In the genomic region with DNA sequence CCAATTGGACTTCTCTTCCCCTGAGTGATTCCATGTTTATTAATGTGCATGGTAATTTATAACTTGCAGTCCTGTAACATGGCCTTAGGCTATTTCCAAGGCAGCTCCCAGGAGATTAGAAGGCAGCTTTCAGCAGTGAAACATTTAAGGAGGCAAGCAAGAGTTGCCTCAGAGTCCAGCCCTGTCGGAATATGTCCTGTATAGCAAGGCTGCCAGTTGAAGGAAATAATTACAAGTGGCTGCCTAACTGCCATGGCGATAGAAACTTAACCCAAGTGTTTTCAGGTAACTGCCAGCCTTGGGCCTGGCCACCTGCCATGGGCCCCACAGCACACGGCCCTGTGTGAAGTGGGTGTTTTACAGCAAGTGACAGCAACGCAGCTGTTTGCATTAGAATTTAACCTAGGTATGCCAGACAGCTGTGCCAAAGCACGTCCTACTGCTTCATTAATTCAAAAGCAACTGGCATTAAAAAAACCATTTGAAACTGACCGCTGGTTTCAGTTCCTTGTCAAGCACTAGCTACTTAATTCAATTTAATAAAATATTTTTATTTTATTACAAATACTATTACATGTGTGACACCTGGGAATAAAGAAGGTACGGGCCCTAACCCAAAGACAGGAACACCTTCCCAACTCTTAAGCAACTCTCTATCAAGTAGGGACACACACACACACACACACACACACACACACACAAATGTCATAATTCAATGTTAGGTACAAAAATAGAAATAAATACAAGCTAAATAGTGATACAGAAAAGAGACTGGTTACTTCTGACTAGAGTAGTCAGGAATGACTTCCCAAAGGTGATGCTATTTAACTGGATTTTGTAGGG, we compare ENCODE assay signal across 9 cellular contexts.
DNase-seq lines count a peak whose midpoint lies in the region; ATAC-seq and TF ChIP-seq lines count a peak whose summit lies in the region.
"Had no signal": no experiment of that assay in that cellular context is flagged by ENCODE, and none has a peak within 500 bp of the region (broad histone marks: within the 10 kb centered on the region; RNA-seq: fewer than 3 reads in every experiment).

No MANE protein-coding gene starts in this region.

- WGBS in mammary epithelial cell (ENCODE audit: low coverage, missing lambda C conversion rate) = 37% methylated on average over 7 of the region's 7 CpGs

- H3K9me3 Mint-ChIP-seq in stimulated activated effector memory CD8-positive, alpha-beta T cell treated with anti-CD3 and anti-CD28 coated beads, Interleukin-12 subunit alpha, Interleukin-12 subunit beta, amount 100 ng/mL, for 72 hours = no peaks in the 10 kb centered on the region
- H3K9me3 Mint-ChIP-seq: stimulated activated naive CD8-positive, alpha-beta T cell treated with anti-CD3 and anti-CD28 coated beads, Interleukin-15, Interleukin-2, amounts not matched to agents 100 ng/mL and 50 ng/mL, for 24 hours had no signal

- H3K79me2 ChIP-seq in MM.1S (ENCODE audit: low read length) = no peaks in the 10 kb centered on the region
- no peaks in the 10 kb centered on the region for H3K79me2 ChIP-seq in mammary epithelial cell (ENCODE audit: insufficient read depth, low read length)

- peak; percentile 93 for ATAC-seq in GM19463 (IDR thresholded peaks at IDR 0.05; ENCODE audit: unreplicated experiment)
- ATAC-seq in gastrocnemius medialis = peak; percentile 60 to 61
- ATAC-seq in GM21737 (IDR thresholded peaks at IDR 0.05; ENCODE audit: unreplicated experiment) = no peak
- ATAC-seq in stimulated activated effector memory CD8-positive, alpha-beta T cell treated with anti-CD3 and anti-CD28 coated beads, Interleukin-12 subunit alpha, Interleukin-12 subunit beta, amount 100 ng/mL, for 72 hours = no peak

- dilution Hi-C loops in mammary epithelial cell (cut with HindIII; ENCODE audit: low sequenced_read_pairs) = no loop called here

- H3K27me3 ChIP-seq in MM.1S (replicated peaks; ENCODE audit: insufficient read depth, low read length) = no peaks in the 10 kb centered on the region
- no peaks in the 10 kb centered on the region for H3K27me3 ChIP-seq in mammary epithelial cell (ENCODE audit: insufficient read depth, low read length)
- no peaks in the 10 kb centered on the region for H3K27me3 ChIP-seq in gastrocnemius medialis

- H3K4me3 ChIP-seq in MM.1S (ENCODE audit: low read length) (no peak overlapping the region), mammary epithelial cell (replicated peaks in 1 of 3; ENCODE audit: insufficient read depth in 1 of 3, low read depth in 2 of 3, low read length in 3 of 3) (no peak overlapping the region), gastrocnemius medialis (peak overlapping the region in 3 of 4 donors; percentile 30 to 39 (median 30))

- no TSS peak for BruUV-seq in mammary epithelial cell (replicated peaks; lab: Mats Ljungman, UMichigan)

- intact Hi-C loops in mammary epithelial cell (cut with micrococcal nuclease) (no loop called here), gastrocnemius medialis (cut with DNase I; ENCODE audit: low total_unique reads) (loop anchor here (1.0 to 5.0 kb wide), 4 partner anchors 13 to 285 kb away; a partner anchor contains a TSS)

- DNase-seq in MM.1S (peak; percentile 93), mammary epithelial cell (no peak), gastrocnemius medialis (peak in 1 of 2 donors; percentile 50), NCI-H1694 (lab: John Stamatoyannopoulos, UW) (no peak), NCI-H1436 (lab: John Stamatoyannopoulos, UW) (no peak)
- DNase-seq in stimulated activated effector memory CD8-positive, alpha-beta T cell treated with anti-CD3 and anti-CD28 coated beads, Interleukin-12 subunit alpha, Interleukin-12 subunit beta, amount 100 ng/mL, for 72 hours (ENCODE audit: low spot score in 2 of 2) = no peak

- H3K9me2 ChIP-seq in MM.1S (replicated peaks; ENCODE audit: insufficient read depth, low read length) = no peaks in the 10 kb centered on the region

- no peak overlapping the region for H3K27ac Mint-ChIP-seq in stimulated activated effector memory CD8-positive, alpha-beta T cell treated with anti-CD3 and anti-CD28 coated beads, Interleukin-12 subunit alpha, Interleukin-12 subunit beta, amount 100 ng/mL, for 72 hours
- H3K27ac Mint-ChIP-seq: stimulated activated naive CD8-positive, alpha-beta T cell treated with anti-CD3 and anti-CD28 coated beads, Interleukin-15, Interleukin-2, amounts not matched to agents 100 ng/mL and 50 ng/mL, for 24 hours had no signal

- peaks cover 19% of the 10 kb centered on the region for H3F3A ChIP-seq in MM.1S (ENCODE audit: insufficient read depth, low read length)

- H2AFZ ChIP-seq in MM.1S (ENCODE audit: low read length) (0 out of 2 replicates have a peak overlapping the region, but pooled peaks have one; percentile 6), mammary epithelial cell (ENCODE audit: low read depth, low read length) (peak overlapping the region; percentile 65)

- H3K4me3 Mint-ChIP-seq in stimulated activated effector memory CD8-positive, alpha-beta T cell treated with anti-CD3 and anti-CD28 coated beads, Interleukin-12 subunit alpha, Interleukin-12 subunit beta, amount 100 ng/mL, for 72 hours = no peak overlapping the region
- H3K4me3 Mint-ChIP-seq: stimulated activated naive CD8-positive, alpha-beta T cell treated with anti-CD3 and anti-CD28 coated beads, Interleukin-15, Interleukin-2, amounts not matched to agents 100 ng/mL and 50 ng/mL, for 24 hours had no signal

- H3K4me1 ChIP-seq in MM.1S (ENCODE audit: low read length) (peaks cover 56% of the 10 kb centered on the region), mammary epithelial cell (ENCODE audit: insufficient read depth, low read length) (peaks cover 8% of the 10 kb centered on the region), gastrocnemius medialis (peaks cover 29 to 30% of the 10 kb centered on the region in 2 donors)

- H4K20me1 ChIP-seq in MM.1S (ENCODE audit: insufficient read depth, low read length) (no peaks in the 10 kb centered on the region), mammary epithelial cell (ENCODE audit: insufficient read depth, low read length) (no peaks in the 10 kb centered on the region)

- peak overlapping the region; percentile 50 for H3K4me2 ChIP-seq in MM.1S (ENCODE audit: low read depth, low read length)
- H3K4me2 ChIP-seq in mammary epithelial cell (ENCODE audit: insufficient read depth, low read depth, low read length) = no peak overlapping the region

- H3K9ac ChIP-seq in MM.1S (ENCODE audit: low read length) = no peak overlapping the region
- no peak overlapping the region for H3K9ac ChIP-seq in mammary epithelial cell (ENCODE audit: insufficient read depth, low read length)

- H3K27ac ChIP-seq in MM.1S (ENCODE audit: low read length) (peak overlapping the region; percentile 78), mammary epithelial cell (ENCODE audit: insufficient read depth, low read depth, low read length) (no peak overlapping the region), gastrocnemius medialis (peak overlapping the region; percentile 84 to 95 (median 90))

- H3K36me3 Mint-ChIP-seq in stimulated activated effector memory CD8-positive, alpha-beta T cell treated with anti-CD3 and anti-CD28 coated beads, Interleukin-12 subunit alpha, Interleukin-12 subunit beta, amount 100 ng/mL, for 72 hours = no peaks in the 10 kb centered on the region

- H3K9me3 ChIP-seq in MM.1S (replicated peaks; ENCODE audit: insufficient read depth, low read length) (no peaks in the 10 kb centered on the region), mammary epithelial cell (replicated peaks; ENCODE audit: insufficient read depth, low read length) (no peaks in the 10 kb centered on the region), gastrocnemius medialis (no peaks in the 10 kb centered on the region)

- H3K36me3 ChIP-seq in MM.1S (replicated peaks; ENCODE audit: insufficient read depth, low read length) = no peaks in the 10 kb centered on the region
- no peaks in the 10 kb centered on the region for H3K36me3 ChIP-seq in mammary epithelial cell (ENCODE audit: insufficient read depth, low read length)
- H3K36me3 ChIP-seq in gastrocnemius medialis = no peaks in the 10 kb centered on the region

- CTCF ChIA-PET in mammary epithelial cell (lab: Charles Lee; ENCODE audit: low non-redundant PET) = no interaction called here

- in situ Hi-C loops in mammary epithelial cell (cut with MboI; ENCODE audit: low sequenced_read_pairs in 2 of 2) = no loop called here
- in situ Hi-C loops in gastrocnemius medialis (cut with MboI; ENCODE audit: low sequenced_read_pairs in 4 of 4) = loop anchor here in 2 of 4 donors (10.0 to 25.0 kb wide), 2 partner anchors 157 to 165 kb away; no protein-coding TSS in a partner anchor

- no peak for TF ChIP-seq POLR2A in gastrocnemius medialis (IDR thresholded peaks at IDR 0.05)

- no peaks in the 10 kb centered on the region for H3K4me1 Mint-ChIP-seq in stimulated activated effector memory CD8-positive, alpha-beta T cell treated with anti-CD3 and anti-CD28 coated beads, Interleukin-12 subunit alpha, Interleukin-12 subunit beta, amount 100 ng/mL, for 72 hours

- TF ChIP-seq CTCF in MM.1S (IDR thresholded peaks at IDR 0.05; ENCODE audit: low read length) = no peak
- no peak for TF ChIP-seq CTCF in mammary epithelial cell (conservative IDR thresholded peaks at IDR 0.05 in 1 of 2, IDR thresholded peaks at IDR 0.05 in 1 of 2; ENCODE audit: extremely low read depth in 1 of 2, insufficient read depth in 1 of 2, low read depth in 1 of 2, low read length in 2 of 2)
- TF ChIP-seq CTCF in gastrocnemius medialis (IDR thresholded peaks at IDR 0.05 in 4 of 5, conservative IDR thresholded peaks at IDR 0.05 in 1 of 5) = no peak

Comparison
In these comparisons a context has a peak if more than half of its experiments do, and no peak if none do; other contexts are left out.
1. ATAC-seq: peak in GM19463 (single experiment) and gastrocnemius medialis (2 of 2); none in GM21737 (single experiment) and stimulated activated effector memory CD8-positive, alpha-beta T cell treated with anti-CD3 and anti-CD28 coated beads, Interleukin-12 subunit alpha, Interleukin-12 subunit beta, amount 100 ng/mL, for 72 hours (single experiment).
2. H3K4me3 ChIP-seq: peak in gastrocnemius medialis (3 of 4); none in MM.1S (single experiment) and mammary epithelial cell (0 of 3).